ENCODE assay signal across 1 cellular context in the genomic region with DNA sequence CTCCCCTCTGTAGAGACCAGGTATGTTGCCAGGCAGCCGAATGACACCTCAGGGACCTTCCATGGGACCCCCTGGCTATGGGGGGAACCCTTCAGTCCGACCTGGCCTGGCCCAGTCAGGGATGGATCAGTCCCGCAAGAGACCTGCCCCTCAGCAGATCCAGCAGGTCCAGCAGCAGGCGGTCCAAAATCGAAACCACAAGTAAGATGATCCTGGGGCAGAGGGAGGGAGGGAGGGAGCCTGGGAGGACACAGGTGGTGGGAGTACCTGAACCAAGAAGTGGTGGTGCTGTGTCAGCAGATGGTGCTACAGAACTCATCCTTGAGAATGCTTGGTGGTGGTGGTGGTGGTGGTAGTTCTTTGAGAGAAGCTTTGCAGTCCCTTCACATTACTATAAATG.
TF ChIP-seq lines count a peak whose summit lies in the region.

No MANE protein-coding gene starts in this region.

TF ChIP-seq in GM23338, 12 proteins besides CTCF, POLR2A, EP300 and RAD21 (continued from another document):
- TF ChIP-seq, protein P1, sequence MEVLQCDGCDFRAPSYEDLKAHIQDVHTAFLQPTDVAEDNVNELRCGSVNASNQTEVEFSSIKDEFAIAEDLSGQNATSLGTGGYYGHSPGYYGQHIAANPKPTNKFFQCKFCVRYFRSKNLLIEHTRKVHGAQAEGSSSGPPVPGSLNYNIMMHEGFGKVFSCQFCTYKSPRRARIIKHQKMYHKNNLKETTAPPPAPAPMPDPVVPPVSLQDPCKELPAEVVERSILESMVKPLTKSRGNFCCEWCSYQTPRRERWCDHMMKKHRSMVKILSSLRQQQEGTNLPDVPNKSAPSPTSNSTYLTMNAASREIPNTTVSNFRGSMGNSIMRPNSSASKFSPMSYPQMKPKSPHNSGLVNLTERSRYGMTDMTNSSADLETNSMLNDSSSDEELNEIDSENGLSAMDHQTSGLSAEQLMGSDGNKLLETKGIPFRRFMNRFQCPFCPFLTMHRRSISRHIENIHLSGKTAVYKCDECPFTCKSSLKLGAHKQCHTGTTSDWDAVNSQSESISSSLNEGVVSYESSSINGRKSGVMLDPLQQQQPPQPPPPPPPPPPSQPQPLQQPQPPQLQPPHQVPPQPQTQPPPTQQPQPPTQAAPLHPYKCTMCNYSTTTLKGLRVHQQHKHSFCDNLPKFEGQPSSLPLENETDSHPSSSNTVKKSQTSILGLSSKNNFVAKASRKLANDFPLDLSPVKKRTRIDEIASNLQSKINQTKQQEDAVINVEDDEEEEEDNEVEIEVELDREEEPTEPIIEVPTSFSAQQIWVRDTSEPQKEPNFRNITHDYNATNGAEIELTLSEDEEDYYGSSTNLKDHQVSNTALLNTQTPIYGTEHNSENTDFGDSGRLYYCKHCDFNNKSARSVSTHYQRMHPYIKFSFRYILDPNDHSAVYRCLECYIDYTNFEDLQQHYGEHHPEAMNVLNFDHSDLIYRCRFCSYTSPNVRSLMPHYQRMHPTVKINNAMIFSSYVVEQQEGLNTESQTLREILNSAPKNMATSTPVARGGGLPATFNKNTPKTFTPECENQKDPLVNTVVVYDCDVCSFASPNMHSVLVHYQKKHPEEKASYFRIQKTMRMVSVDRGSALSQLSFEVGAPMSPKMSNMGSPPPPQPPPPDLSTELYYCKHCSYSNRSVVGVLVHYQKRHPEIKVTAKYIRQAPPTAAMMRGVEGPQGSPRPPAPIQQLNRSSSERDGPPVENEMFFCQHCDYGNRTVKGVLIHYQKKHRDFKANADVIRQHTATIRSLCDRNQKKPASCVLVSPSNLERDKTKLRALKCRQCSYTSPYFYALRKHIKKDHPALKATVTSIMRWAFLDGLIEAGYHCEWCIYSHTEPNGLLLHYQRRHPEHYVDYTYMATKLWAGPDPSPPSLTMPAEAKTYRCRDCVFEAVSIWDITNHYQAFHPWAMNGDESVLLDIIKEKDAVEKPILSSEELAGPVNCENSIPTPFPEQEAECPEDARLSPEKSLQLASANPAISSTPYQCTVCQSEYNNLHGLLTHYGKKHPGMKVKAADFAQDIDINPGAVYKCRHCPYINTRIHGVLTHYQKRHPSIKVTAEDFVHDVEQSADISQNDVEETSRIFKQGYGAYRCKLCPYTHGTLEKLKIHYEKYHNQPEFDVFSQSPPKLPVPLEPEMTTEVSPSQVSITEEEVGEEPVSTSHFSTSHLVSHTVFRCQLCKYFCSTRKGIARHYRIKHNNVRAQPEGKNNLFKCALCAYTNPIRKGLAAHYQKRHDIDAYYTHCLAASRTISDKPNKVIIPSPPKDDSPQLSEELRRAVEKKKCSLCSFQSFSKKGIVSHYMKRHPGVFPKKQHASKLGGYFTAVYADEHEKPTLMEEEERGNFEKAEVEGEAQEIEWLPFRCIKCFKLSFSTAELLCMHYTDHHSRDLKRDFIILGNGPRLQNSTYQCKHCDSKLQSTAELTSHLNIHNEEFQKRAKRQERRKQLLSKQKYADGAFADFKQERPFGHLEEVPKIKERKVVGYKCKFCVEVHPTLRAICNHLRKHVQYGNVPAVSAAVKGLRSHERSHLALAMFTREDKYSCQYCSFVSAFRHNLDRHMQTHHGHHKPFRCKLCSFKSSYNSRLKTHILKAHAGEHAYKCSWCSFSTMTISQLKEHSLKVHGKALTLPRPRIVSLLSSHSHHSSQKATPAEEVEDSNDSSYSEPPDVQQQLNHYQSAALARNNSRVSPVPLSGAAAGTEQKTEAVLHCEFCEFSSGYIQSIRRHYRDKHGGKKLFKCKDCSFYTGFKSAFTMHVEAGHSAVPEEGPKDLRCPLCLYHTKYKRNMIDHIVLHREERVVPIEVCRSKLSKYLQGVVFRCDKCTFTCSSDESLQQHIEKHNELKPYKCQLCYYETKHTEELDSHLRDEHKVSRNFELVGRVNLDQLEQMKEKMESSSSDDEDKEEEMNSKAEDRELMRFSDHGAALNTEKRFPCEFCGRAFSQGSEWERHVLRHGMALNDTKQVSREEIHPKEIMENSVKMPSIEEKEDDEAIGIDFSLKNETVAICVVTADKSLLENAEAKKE (CRISPR knock-in tag; IDR thresholded peaks at IDR 0.05), result no peak
- no peak for TF ChIP-seq CREB1 (CRISPR knock-in tag; IDR thresholded peaks at IDR 0.05; ENCODE audit: low read depth)
- TF ChIP-seq POLR2AphosphoS5 (IDR thresholded peaks at IDR 0.05; ENCODE audit: low read depth), result no peak
- no peak for TF ChIP-seq JUNB (IDR thresholded peaks at IDR 0.05; ENCODE audit: unreplicated experiment)
- TF ChIP-seq EZH2phosphoT487 (IDR thresholded peaks at IDR 0.05; ENCODE audit: unreplicated experiment), result no peak
